8 cellular contexts compared by ENCODE assay signal in the genomic region with DNA sequence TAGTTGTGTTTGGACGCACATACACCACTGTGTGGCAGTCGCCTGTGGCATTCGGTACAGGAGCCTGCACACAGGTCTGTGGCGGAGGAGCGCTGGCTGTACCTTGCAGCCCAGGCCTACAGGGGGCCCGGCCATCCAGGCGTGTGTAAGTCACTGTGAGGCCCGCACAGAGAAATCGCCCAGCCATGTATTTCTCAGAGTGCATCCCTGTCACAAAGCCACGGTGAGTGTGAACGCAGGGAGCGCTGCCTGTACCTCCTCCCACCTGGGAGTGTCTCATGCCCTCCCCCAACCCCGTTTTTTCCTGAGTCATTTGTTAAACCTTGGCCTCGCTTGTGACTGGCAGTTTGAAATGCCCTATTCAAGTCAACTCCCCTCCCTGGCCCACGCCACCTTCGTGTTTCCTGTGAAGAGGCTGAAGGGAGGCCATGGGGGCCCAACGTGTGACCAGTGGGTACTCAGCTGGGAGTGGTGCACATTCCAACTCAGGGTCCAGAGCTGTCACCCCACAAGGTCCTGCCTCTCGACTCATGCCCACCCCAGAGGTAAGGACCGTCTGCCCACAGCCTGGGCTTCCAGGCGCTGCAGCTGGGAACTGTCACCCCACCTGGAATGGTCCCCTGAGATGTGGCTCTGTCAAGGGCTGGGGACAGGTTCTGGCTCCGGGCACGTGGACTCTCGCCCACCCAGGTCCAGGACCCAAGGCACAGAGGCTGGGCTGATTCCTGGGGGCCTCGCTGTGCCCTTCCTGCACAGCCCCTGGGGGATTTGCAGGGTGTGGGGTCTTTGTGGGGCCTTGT. TPM values are rescaled to one million over a fixed set of nuclear protein-coding genes. Genes with fewer than 3 reads are reported as not detected.
DNase-seq lines count a peak whose midpoint lies in the region; ATAC-seq and TF ChIP-seq lines count a peak whose summit lies in the region.

No MANE protein-coding gene starts in this region.

- H3K9me3 ChIP-seq in stomach (no peaks in the 10 kb centered on the region), adrenal gland (replicated peaks in 1 of 3) (no peaks in the 10 kb centered on the region)

- intact Hi-C loops in stomach (cut with DNase I; ENCODE audit: low total_unique reads) (no loop called here), adrenal gland (cut with DNase I) (no loop called here)

- no peak overlapping the region for H3K27ac Mint-ChIP-seq in activated CD4-positive, alpha-beta T cell treated with anti-CD3 and anti-CD28 coated beads, Interleukin-2, amount 10 ng/mL, durations not matched to agents 7 days and 5 days
- no peak overlapping the region for H3K27ac Mint-ChIP-seq in mesothelial cell of epicardium

- CTCF ChIA-PET in activated CD4-positive, alpha-beta T cell treated with anti-CD3 and anti-CD28 coated beads, Interleukin-2, amount 10 ng/mL, durations not matched to agents 7 days and 5 days (lab: Charles Lee): interaction anchor here (1.1 to 1.8 kb wide), 4 partner anchors 14 to 26 kb away, joined by 4 to 5 read pairs (median 4); no protein-coding TSS in a partner anchor

- H3K4me3 ChIP-seq in GM12864 (ENCODE audit: low read depth, low read length): no peak overlapping the region
- H3K4me3 ChIP-seq in kidney epithelial cell (ENCODE audit: low read depth, low read length): no peak overlapping the region
- no peak overlapping the region for H3K4me3 ChIP-seq in stomach
- H3K4me3 ChIP-seq in adrenal gland: no peak overlapping the region

- TF ChIP-seq EP300 in stomach (IDR thresholded peaks at IDR 0.05): no peak

- H3K4me1 ChIP-seq in stomach: peaks cover 4 to 22% (median 19%) of the 10 kb centered on the region in 4 donors
- H3K4me1 ChIP-seq in adrenal gland (replicated peaks in 1 of 2): no peaks in the 10 kb centered on the region

- peaks cover 22% of the 10 kb centered on the region for H3K36me3 Mint-ChIP-seq in activated CD4-positive, alpha-beta T cell treated with anti-CD3 and anti-CD28 coated beads, Interleukin-2, amount 10 ng/mL, durations not matched to agents 7 days and 5 days (ENCODE audit: low read depth)
- no peaks in the 10 kb centered on the region for H3K36me3 Mint-ChIP-seq in mesothelial cell of epicardium

- no peak for TF ChIP-seq POLR2A in stomach (IDR thresholded peaks at IDR 0.05)
- no peak for TF ChIP-seq POLR2A in adrenal gland (IDR thresholded peaks at IDR 0.05)

- H3K4me3 Mint-ChIP-seq in activated CD4-positive, alpha-beta T cell treated with anti-CD3 and anti-CD28 coated beads, Interleukin-2, amount 10 ng/mL, durations not matched to agents 7 days and 5 days: no peak overlapping the region
- H3K4me3 Mint-ChIP-seq in mesothelial cell of epicardium: no peak overlapping the region

- POLR2A ChIA-PET in activated CD4-positive, alpha-beta T cell treated with anti-CD3 and anti-CD28 coated beads, Interleukin-2, amount 10 ng/mL, durations not matched to agents 7 days and 5 days (lab: Charles Lee): no interaction called here

- 60 to 80% (median 69%) methylated on average over 20 to 24 of the region's 24 CpGs for WGBS in stomach, 5 donors
- WGBS in adrenal gland, 4 donors: 64 to 74% (median 74%) methylated on average over 11 to 24 of the region's 24 CpGs

- H3K27me3 ChIP-seq in kidney epithelial cell (ENCODE audit: control insufficient read depth, insufficient read depth, low read length) (peaks cover 6% of the 10 kb centered on the region), stomach (no peaks in the 10 kb centered on the region), adrenal gland (no peaks in the 10 kb centered on the region)

- TF ChIP-seq CTCF in GM12864 (IDR thresholded peaks at IDR 0.05; ENCODE audit: low read depth, low read length, missing control alignments) (peak; percentile 70), kidney epithelial cell (IDR thresholded peaks at IDR 0.05; ENCODE audit: insufficient read depth, low read length, poor library complexity, severe bottlenecking) (peak; percentile 54), stomach (IDR thresholded peaks at IDR 0.05) (no peak), adrenal gland (IDR thresholded peaks at IDR 0.05) (no peak), mesothelial cell of epicardium (IDR thresholded peaks at IDR 0.05; ENCODE audit: unreplicated experiment) (no peak)

- H3K4me1 Mint-ChIP-seq in activated CD4-positive, alpha-beta T cell treated with anti-CD3 and anti-CD28 coated beads, Interleukin-2, amount 10 ng/mL, durations not matched to agents 7 days and 5 days: peaks cover 41% of the 10 kb centered on the region
- no peaks in the 10 kb centered on the region for H3K4me1 Mint-ChIP-seq in mesothelial cell of epicardium

- no peaks in the 10 kb centered on the region for H3K9me3 Mint-ChIP-seq in activated CD4-positive, alpha-beta T cell treated with anti-CD3 and anti-CD28 coated beads, Interleukin-2, amount 10 ng/mL, durations not matched to agents 7 days and 5 days
- H3K9me3 Mint-ChIP-seq in mesothelial cell of epicardium: no peaks in the 10 kb centered on the region

- ATAC-seq in HG02870 (IDR thresholded peaks at IDR 0.05; ENCODE audit: unreplicated experiment): peak; percentile 35

- DNase-seq in GM12864 (ENCODE audit: low read depth) (no peak), kidney epithelial cell (ENCODE audit: low read depth) (peak; percentile 25), NCI-H748 (lab: John Stamatoyannopoulos, UW; ENCODE audit: unreplicated experiment) (no peak), stomach (no peak), adrenal gland (no peak), mesothelial cell of epicardium (ENCODE audit: low spot score in 2 of 2, unreplicated experiment in 2 of 2) (no peak)
- DNase-seq in activated CD4-positive, alpha-beta T cell treated with anti-CD3 and anti-CD28 coated beads, Interleukin-2, amount 10 ng/mL, durations not matched to agents 7 days and 5 days: peak; percentile 43

- H3K27me3 Mint-ChIP-seq in activated CD4-positive, alpha-beta T cell treated with anti-CD3 and anti-CD28 coated beads, Interleukin-2, amount 10 ng/mL, durations not matched to agents 7 days and 5 days: no peaks in the 10 kb centered on the region
- peaks cover 2% of the 10 kb centered on the region for H3K27me3 Mint-ChIP-seq in mesothelial cell of epicardium (ENCODE audit: low read depth)

- H3K27ac ChIP-seq in stomach: no peak overlapping the region
- no peak overlapping the region for H3K27ac ChIP-seq in adrenal gland

- H3K36me3 ChIP-seq in kidney epithelial cell (ENCODE audit: control insufficient read depth, insufficient read depth, low read length): no peaks in the 10 kb centered on the region
- H3K36me3 ChIP-seq in stomach: no peaks in the 10 kb centered on the region
- no peaks in the 10 kb centered on the region for H3K36me3 ChIP-seq in adrenal gland (replicated peaks in 1 of 2)

RNA-seq across cellular contexts. Expression of a gene that starts 11.6 kb away (rescaled TPM):
- total RNA-seq in activated CD4-positive, alpha-beta T cell treated with anti-CD3 and anti-CD28 coated beads, Interleukin-2, amount 10 ng/mL, durations not matched to agents 7 days and 5 days: 100 to 1,000 TPM; 114 to 115 TPM
- total RNA-seq in kidney epithelial cell (25.4 and 27.0 TPM in 2 replicates), stomach (10 to 100 TPM in 1 of 5 donors, 1 to 10 TPM in 4; 3.8 to 22.3 (median 6.4) TPM), adrenal gland (10 to 100 TPM in 2 of 8 donors, 1 to 10 TPM in 6; 5.0 to 11.7 (median 8.0) TPM), mesothelial cell of epicardium (13.5 to 14.6 TPM (median 13.7 TPM) in 3 replicates)
- polyA plus RNA-seq in stomach (10 to 100 TPM in 2 of 3 donors, 1 to 10 TPM in 1; 3.7 to 11.8 (median 10.9) TPM), adrenal gland (1 to 10 TPM; 2.9 to 8.2 (median 5.4) TPM)

RNA-seq across cellular contexts. Expression of a gene that starts 35.1 kb away (rescaled TPM):
- not detected for total RNA-seq in activated CD4-positive, alpha-beta T cell treated with anti-CD3 and anti-CD28 coated beads, Interleukin-2, amount 10 ng/mL, durations not matched to agents 7 days and 5 days
- total RNA-seq in kidney epithelial cell: not detected in 2 replicates
- not detected for total RNA-seq in stomach
- polyA plus RNA-seq in stomach: not detected
- total RNA-seq in adrenal gland: not detected
- not detected for polyA plus RNA-seq in adrenal gland
- total RNA-seq in mesothelial cell of epicardium: not detected in 3 replicates

Comparison
In these comparisons a context has a peak if more than half of its experiments do, and no peak if none do; other contexts are left out.
1. DNase-seq: peak in activated CD4-positive, alpha-beta T cell treated with anti-CD3 and anti-CD28 coated beads, Interleukin-2, amount 10 ng/mL, durations not matched to agents 7 days and 5 days (single experiment) and kidney epithelial cell (single experiment); none in GM12864 (single experiment), NCI-H748 (single experiment), stomach (single experiment), adrenal gland (0 of 7) and mesothelial cell of epicardium (0 of 2).
2. CTCF ChIP-seq: peak in GM12864 (single experiment) and kidney epithelial cell (single experiment); none in stomach (0 of 7), adrenal gland (0 of 6) and mesothelial cell of epicardium (single experiment).